8 cellular contexts compared by ENCODE assay signal in genomic region chr2:218269900-218270720, GRCh38. TPM values are rescaled to one million over a fixed set of nuclear protein-coding genes. Genes with fewer than 3 reads are reported as not detected.
DNase-seq lines count a peak whose midpoint lies in the region; ATAC-seq and TF ChIP-seq lines count a peak whose summit lies in the region.

AAMP (minus strand) TSS chr2:218270137; CDS start chr2:218270086, 51 bp downstream.
A gene with protein sequence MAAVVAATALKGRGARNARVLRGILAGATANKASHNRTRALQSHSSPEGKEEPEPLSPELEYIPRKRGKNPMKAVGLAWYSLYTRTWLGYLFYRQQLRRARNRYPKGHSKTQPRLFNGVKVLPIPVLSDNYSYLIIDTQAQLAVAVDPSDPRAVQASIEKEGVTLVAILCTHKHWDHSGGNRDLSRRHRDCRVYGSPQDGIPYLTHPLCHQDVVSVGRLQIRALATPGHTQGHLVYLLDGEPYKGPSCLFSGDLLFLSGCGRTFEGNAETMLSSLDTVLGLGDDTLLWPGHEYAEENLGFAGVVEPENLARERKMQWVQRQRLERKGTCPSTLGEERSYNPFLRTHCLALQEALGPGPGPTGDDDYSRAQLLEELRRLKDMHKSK (plus strand): TSS chr2:218270519. CDS start chr2:218270536, 17 bp downstream.

- no TSS peak for BruUV-seq in Panc1 (replicated peaks; lab: Mats Ljungman, UMichigan)

- peak within 1 kb of the TSS; percentile 88 for H3K9ac ChIP-seq in mucosa of stomach (ENCODE audit: low read length)

- no peaks in the 10 kb centered on the region for H3K9me3 ChIP-seq in Panc1 (ENCODE audit: control insufficient read depth, insufficient read depth, low read depth, low read length)
- H3K9me3 ChIP-seq in esophagus (ENCODE audit: control insufficient read depth in 2 of 2, insufficient read depth in 1 of 2, low read depth in 1 of 2, low read length in 1 of 2): no peaks in the 10 kb centered on the region
- no peaks in the 10 kb centered on the region for H3K9me3 ChIP-seq in mucosa of stomach (ENCODE audit: control insufficient read depth, low read length)

- POLR2A ChIA-PET in Panc1 (lab: Charles Lee): interaction anchor here (0.5 to 0.7 kb wide), 3 partner anchors 17 to 444 kb away, joined by 3 to 15 read pairs (median 4); no protein-coding TSS in a partner anchor

- peak within 1 kb of the TSS; percentile 89 for H3K27ac ChIP-seq in Panc1 (ENCODE audit: low read length)
- H3K27ac ChIP-seq in esophagus (ENCODE audit: low read depth in 2 of 2, low read length in 1 of 2): peak within 1 kb of the TSS; percentile 87 to 95

- H3K4me1 Mint-ChIP-seq in activated T-cell treated with anti-CD3 and anti-CD28 coated beads, Interleukin-2, amount 50 U/mL, for 4 hours (ENCODE audit: low read depth): peaks cover 44% of the 10 kb centered on the region

- in situ Hi-C loops in Panc1 (cut with HindIII; ENCODE audit: low pct_unique_long_range_greater_than_20kb, low sequenced_read_pairs): no loop called here

- ATAC-seq in GM21723 (IDR thresholded peaks at IDR 0.05; ENCODE audit: unreplicated experiment): peak; percentile 88
- ATAC-seq in Panc1: peak; percentile 94
- ATAC-seq in activated T-cell treated with anti-CD3 and anti-CD28 coated beads, Interleukin-2, amount 50 U/mL, for 4 hours: peak; percentile 91 to 93

- no peak for TF ChIP-seq CTCF in Panc1 (IDR thresholded peaks at IDR 0.05)

- H3K36me3 ChIP-seq in Panc1 (ENCODE audit: control insufficient read depth, insufficient read depth, low read length) (peaks cover 10% of the 10 kb centered on the region), esophagus (ENCODE audit: control insufficient read depth in 2 of 2, insufficient read depth in 2 of 2, low read length in 1 of 2) (peaks cover 11 to 43% of the 10 kb centered on the region in 2 donors), mucosa of stomach (ENCODE audit: control insufficient read depth, insufficient read depth, low read length) (peaks cover 28% of the 10 kb centered on the region)

- intact Hi-C loops in Panc1 (cut with micrococcal nuclease; ENCODE audit: unreplicated experiment): no loop called here

- no peaks in the 10 kb centered on the region for H3K27me3 ChIP-seq in Panc1 (ENCODE audit: control insufficient read depth, insufficient read depth, low read length)
- no peaks in the 10 kb centered on the region for H3K27me3 ChIP-seq in esophagus (ENCODE audit: control insufficient read depth in 1 of 2, insufficient read depth in 2 of 2, low read length in 2 of 2)
- H3K27me3 ChIP-seq in mucosa of stomach (ENCODE audit: control insufficient read depth, insufficient read depth, low read length): no peaks in the 10 kb centered on the region

- no peaks in the 10 kb centered on the region for H3K9me3 Mint-ChIP-seq in activated T-cell treated with anti-CD3 and anti-CD28 coated beads, Interleukin-2, amount 50 U/mL, for 4 hours

- peak within 1 kb of the TSS; percentile 97 for H3K4me3 Mint-ChIP-seq in activated T-cell treated with anti-CD3 and anti-CD28 coated beads, Interleukin-2, amount 50 U/mL, for 4 hours

- CTCF ChIA-PET in Panc1 (lab: Charles Lee): interaction anchor here (0.7 to 1.8 kb wide), 3 partner anchors 17 to 123 kb away, joined by 3 to 7 read pairs (median 6); no protein-coding TSS in a partner anchor

- DNase-seq in DMS53 (lab: John Stamatoyannopoulos, UW) (peak; percentile 99), KG1 (lab: John Stamatoyannopoulos, UW) (peak; percentile 99), Panc1 (ENCODE audit: low read depth, low spot score) (peak; percentile 94)
- peak; percentile 100 for DNase-seq in activated T-cell treated with anti-CD3 and anti-CD28 coated beads, Interleukin-2, amount 50 U/mL, for 4 hours
- DNase-seq in stimulated activated CD8-positive, alpha-beta memory T cell treated with anti-CD3 and anti-CD28 coated beads, Interleukin-7, amount 100 ng/mL, for 1 hour (ENCODE audit: low read depth in 2 of 2): peak; percentile 100

- H3K27me3 Mint-ChIP-seq in activated T-cell treated with anti-CD3 and anti-CD28 coated beads, Interleukin-2, amount 50 U/mL, for 4 hours (ENCODE audit: low read depth): no peaks in the 10 kb centered on the region

- 1% methylated on average over 64 of the region's 64 CpGs for WGBS in esophagus, 2 donors

- H3K4me3 ChIP-seq in Panc1 (ENCODE audit: low read depth in 2 of 2, low read length in 2 of 2) (peak within 1 kb of the TSS; percentile 86 to 93), esophagus (ENCODE audit: low read depth in 1 of 2, low read length in 2 of 2) (peak within 1 kb of the TSS; percentile 71 to 77), mucosa of stomach (ENCODE audit: low read length) (peak within 1 kb of the TSS; percentile 96)

- H3K4me1 ChIP-seq in Panc1 (ENCODE audit: control insufficient read depth, insufficient read depth, low read length) (peaks cover 20% of the 10 kb centered on the region), esophagus (ENCODE audit: control insufficient read depth in 2 of 2, insufficient read depth in 2 of 2, low read length in 1 of 2) (peaks cover 6 to 15% of the 10 kb centered on the region in 2 donors), mucosa of stomach (ENCODE audit: control insufficient read depth, insufficient read depth, low read length) (peaks cover 57% of the 10 kb centered on the region)

- peaks cover 34% of the 10 kb centered on the region for H3K36me3 Mint-ChIP-seq in activated T-cell treated with anti-CD3 and anti-CD28 coated beads, Interleukin-2, amount 50 U/mL, for 4 hours (ENCODE audit: insufficient read depth)

RNA-seq across cellular contexts. Expression of gene AAMP, which starts in this region (rescaled TPM):
- total RNA-seq in Panc1 (2021; ENCODE audit: unreplicated experiment): 103 TPM
- polyA plus RNA-seq in Panc1 (2012; ENCODE audit: insufficient read length): 166 TPM
- total RNA-seq in activated T-cell treated with anti-CD3 and anti-CD28 coated beads, Interleukin-2, amount 50 U/mL, for 4 hours: 100 to 1,000 TPM; 128 to 142 (median 131) TPM
- 10 to 100 TPM; 45.0 to 90.4 TPM for polyA plus RNA-seq in esophagus

RNA-seq across cellular contexts. Expression of the second gene that starts in this region (rescaled TPM):
- total RNA-seq in Panc1 (2021; ENCODE audit: unreplicated experiment): 49.0 TPM
- 66.6 TPM for polyA plus RNA-seq in Panc1 (2012; ENCODE audit: insufficient read length)
- total RNA-seq in activated T-cell treated with anti-CD3 and anti-CD28 coated beads, Interleukin-2, amount 50 U/mL, for 4 hours: 10 to 100 TPM; 14.7 to 19.1 (median 17.8) TPM
- polyA plus RNA-seq in esophagus: 10 to 100 TPM; 50.1 to 54.9 TPM

Comparison
In these comparisons a context has a peak if more than half of its experiments do, and no peak if none do; other contexts are left out.
1. Peak in every context shown above with its lines: DNase-seq, ATAC-seq, H3K4me3 ChIP-seq and H3K27ac ChIP-seq.